Comparison of ENCODE assay signal across 16 cellular contexts in genomic region chr22:31492151-31492550, GRCh38. TPM values are rescaled to one million over a fixed set of nuclear protein-coding genes. Genes with fewer than 3 reads are reported as not detected.
DNase-seq lines count a peak whose midpoint lies in the region; ATAC-seq and TF ChIP-seq lines count a peak whose summit lies in the region.
"Had no signal": no experiment of that assay in that cellular context is flagged by ENCODE, and none has a peak within 500 bp of the region (broad histone marks: within the 10 kb centered on the region; RNA-seq: fewer than 3 reads in every experiment).

No MANE protein-coding gene starts in this region.

- H3K4me3 ChIP-seq in SU-DHL-6 (ENCODE audit: insufficient read depth, low read length, poor library complexity, severe bottlenecking) (no peak overlapping the region), epithelial cell of esophagus (ENCODE audit: low read length) (no peak overlapping the region), BE2C (ENCODE audit: low read depth, low read length) (no peak overlapping the region)
- H3K4me3 ChIP-seq: left lung, right atrium auricular region, upper lobe of right lung had no signal

- H3K27me3 Mint-ChIP-seq in activated naive CD4-positive, alpha-beta T cell treated with anti-CD3 and anti-CD28 coated beads for 36 hours (ENCODE audit: low read depth): no peaks in the 10 kb centered on the region
- H3K27me3 Mint-ChIP-seq in stimulated activated memory B cell treated with anti-CD40 and anti-IgM and Interleukin-4, amounts not matched to agents 10 μg/mL and 1 μg/mL and 100 μg/mL, for 72 hours: no peaks in the 10 kb centered on the region

- no peak for DNase-seq in activated naive CD4-positive, alpha-beta T cell treated with anti-CD3 and anti-CD28 coated beads for 36 hours
- no peak for DNase-seq in activated naive CD4-positive, alpha-beta T cell treated with Interleukin-2 at 50 U/mL for 16 hours
- DNase-seq in epithelial cell of esophagus (ENCODE audit: low read depth) (peak; percentile 15), BE2C (no peak)
- DNase-seq: effector CD4-positive, alpha-beta T cell; left lung; NCI-H1930; NCI-H524; PC-3; upper lobe of right lung had no signal

- H3K9ac ChIP-seq in SU-DHL-6 (ENCODE audit: low read length): no peak overlapping the region

- no peaks in the 10 kb centered on the region for H4K20me1 ChIP-seq in SU-DHL-6 (ENCODE audit: low read depth, low read length)

- H3K9me2 ChIP-seq in SU-DHL-6 (replicated peaks; ENCODE audit: insufficient read depth, low read length): no peaks in the 10 kb centered on the region

- H3K36me3 ChIP-seq in SU-DHL-6 (ENCODE audit: low read length) (no peaks in the 10 kb centered on the region; the same call in 1 of the 2 replicates), BE2C (peaks cover 7% of the 10 kb centered on the region)

- CTCF ChIA-PET in activated naive CD4-positive, alpha-beta T cell treated with anti-CD3 and anti-CD28 coated beads for 36 hours (lab: Charles Lee): interaction anchor here (0.6 to 1.7 kb wide), 4 partner anchors 15 to 142 kb away, joined by 3 to 6 read pairs (median 4); no protein-coding TSS in a partner anchor

- no peak overlapping the region for H2AFZ ChIP-seq in SU-DHL-6 (ENCODE audit: low read depth, low read length, severe bottlenecking)

- peaks cover 8% of the 10 kb centered on the region for H3K36me3 Mint-ChIP-seq in activated naive CD4-positive, alpha-beta T cell treated with anti-CD3 and anti-CD28 coated beads for 36 hours (ENCODE audit: low read depth)
- H3K36me3 Mint-ChIP-seq in stimulated activated memory B cell treated with anti-CD40 and anti-IgM and Interleukin-4, amounts not matched to agents 10 μg/mL and 1 μg/mL and 100 μg/mL, for 72 hours: no peaks in the 10 kb centered on the region

- peak overlapping the region; percentile 81 for H3K27ac Mint-ChIP-seq in activated naive CD4-positive, alpha-beta T cell treated with anti-CD3 and anti-CD28 coated beads for 36 hours
- peak overlapping the region; percentile 100 for H3K27ac Mint-ChIP-seq in stimulated activated memory B cell treated with anti-CD40 and anti-IgM and Interleukin-4, amounts not matched to agents 10 μg/mL and 1 μg/mL and 100 μg/mL, for 72 hours

- peaks cover 26% of the 10 kb centered on the region for H3K79me2 ChIP-seq in SU-DHL-6 (ENCODE audit: insufficient read depth, low read length)

- no peaks in the 10 kb centered on the region for H3K9me3 ChIP-seq in SU-DHL-6 (ENCODE audit: insufficient read depth, low read length)
- H3K9me3 ChIP-seq in BE2C: no peaks in the 10 kb centered on the region
- H3K9me3 ChIP-seq: left lung, right atrium auricular region, upper lobe of right lung had no signal

- no peaks in the 10 kb centered on the region for H3K27me3 ChIP-seq in SU-DHL-6 (ENCODE audit: low read length)
- H3K27me3 ChIP-seq in BE2C: no peaks in the 10 kb centered on the region
- H3K27me3 ChIP-seq: left lung, right atrium auricular region, upper lobe of right lung had no signal

- no peak for TF ChIP-seq CTCF in SU-DHL-6 (IDR thresholded peaks at IDR 0.05; ENCODE audit: insufficient read depth, low read length, poor library complexity, severe bottlenecking)
- no peak for TF ChIP-seq CTCF in epithelial cell of esophagus (IDR thresholded peaks at IDR 0.05; ENCODE audit: insufficient read depth, low read depth, low read length, missing control alignments)
- TF ChIP-seq CTCF in BE2C (IDR thresholded peaks at IDR 0.05; ENCODE audit: low read depth, low read length): no peak

- no peaks in the 10 kb centered on the region for H3K9me3 Mint-ChIP-seq in activated naive CD4-positive, alpha-beta T cell treated with anti-CD3 and anti-CD28 coated beads for 36 hours
- no peaks in the 10 kb centered on the region for H3K9me3 Mint-ChIP-seq in stimulated activated memory B cell treated with anti-CD40 and anti-IgM and Interleukin-4, amounts not matched to agents 10 μg/mL and 1 μg/mL and 100 μg/mL, for 72 hours

- H3K4me2 ChIP-seq in SU-DHL-6 (ENCODE audit: low read depth, low read length, poor library complexity, severe bottlenecking): no peak overlapping the region

- H3K4me3 Mint-ChIP-seq in activated naive CD4-positive, alpha-beta T cell treated with anti-CD3 and anti-CD28 coated beads for 36 hours: peak overlapping the region; percentile 32
- H3K4me3 Mint-ChIP-seq in stimulated activated memory B cell treated with anti-CD40 and anti-IgM and Interleukin-4, amounts not matched to agents 10 μg/mL and 1 μg/mL and 100 μg/mL, for 72 hours: no peak overlapping the region

- intact Hi-C loops in activated naive CD4-positive, alpha-beta T cell treated with anti-CD3 and anti-CD28 coated beads for 36 hours (cut with micrococcal nuclease): loop anchor here (5.0 to 10.0 kb wide), 2 partner anchors 200 to 277 kb away; partner anchors contain the start of genes LIMK2 and PIK3IP1

- peaks cover 44% of the 10 kb centered on the region for H3K4me1 Mint-ChIP-seq in activated naive CD4-positive, alpha-beta T cell treated with anti-CD3 and anti-CD28 coated beads for 36 hours (ENCODE audit: low read depth)
- H3K4me1 Mint-ChIP-seq in stimulated activated memory B cell treated with anti-CD40 and anti-IgM and Interleukin-4, amounts not matched to agents 10 μg/mL and 1 μg/mL and 100 μg/mL, for 72 hours: peaks cover 40% of the 10 kb centered on the region

- peaks cover 57% of the 10 kb centered on the region for H3F3A ChIP-seq in SU-DHL-6 (ENCODE audit: insufficient read depth)

- no peaks in the 10 kb centered on the region for H3K4me1 ChIP-seq in BE2C

- peak overlapping the region; percentile 47 for H3K27ac ChIP-seq in SU-DHL-6 (ENCODE audit: low read depth, low read length)
- H3K27ac ChIP-seq: left lung had no signal

- ATAC-seq in stimulated activated memory B cell treated with anti-CD40 and anti-IgM and Interleukin-4, amounts not matched to agents 10 μg/mL and 1 μg/mL and 100 μg/mL, for 72 hours: no peak
- no peak for ATAC-seq in HG02970 (IDR thresholded peaks at IDR 0.05; ENCODE audit: low FRiP score, unreplicated experiment)
- no peak for ATAC-seq in GM18907 (IDR thresholded peaks at IDR 0.05; ENCODE audit: unreplicated experiment)
- ATAC-seq: activated CD4-positive, CD25-positive, alpha-beta regulatory T cell treated with anti-CD3 and anti-CD28 coated beads, Interleukin-2, amount 50 U/mL, for 24 hours; left lung; PC-3; upper lobe of right lung had no signal

RNA-seq across cellular contexts. Expression of gene EIF4ENIF1, which starts 2.5 kb away (rescaled TPM):
- 10 to 100 TPM; 28.1 to 29.0 TPM for total RNA-seq in activated naive CD4-positive, alpha-beta T cell treated with anti-CD3 and anti-CD28 coated beads for 36 hours
- polyA plus RNA-seq in BE2C (2012; ENCODE audit: insufficient read depth, insufficient read length, low read depth): 48.9 TPM

RNA-seq across cellular contexts. Expression of gene SFI1, which starts 4.2 kb away (rescaled TPM):
- 100 to 1,000 TPM; 147 to 155 TPM for total RNA-seq in activated naive CD4-positive, alpha-beta T cell treated with anti-CD3 and anti-CD28 coated beads for 36 hours
- 20.8 TPM for polyA plus RNA-seq in BE2C (2012; ENCODE audit: insufficient read depth, insufficient read length, low read depth)
